9 cellular contexts compared by ENCODE assay signal in genomic region chrX:72029473-72030411, GRCh38.
DNase-seq lines count a peak whose midpoint lies in the region; ATAC-seq, FAIRE-seq and TF ChIP-seq lines count a peak whose summit lies in the region.
"Had no signal": no experiment of that assay in that cellular context is flagged by ENCODE, and none has a peak within 500 bp of the region (broad histone marks: within the 10 kb centered on the region; RNA-seq: fewer than 3 reads in every experiment).

No MANE protein-coding gene starts in this region.

- FAIRE-seq in GM12892 (lab: Jason Lieb, UNC) = no peak

- peak; percentile 42 for DNase-seq in GM04503 (ENCODE audit: low read depth)
- DNase-seq in SJSA1 (ENCODE audit: low read depth in 1 of 2, low spot score in 2 of 2) = peak; percentile 58 to 66
- DNase-seq in skeletal muscle cell (ENCODE audit: low read depth) = peak; percentile 77
- DNase-seq in activated T-helper 1 cell treated with anti-CD3 and anti-CD28 coated beads, Interleukin-12 subunit alpha, Interleukin-12 subunit beta, Interleukin-2, Interleukin-4 antibody, amounts not matched to agents 30 ng/mL and 10 ng/mL and 1 ng/mL, durations not matched to agents 14 hours and 24 hours and 36 hours (ENCODE audit: low spot score) = no peak
- no peak for DNase-seq in GM12892 (ENCODE audit: insufficient read length)
- no peak for DNase-seq in NCI-H1105 treated with DMSO at 0.1 percent for 48 hours (lab: John Stamatoyannopoulos, UW)
- no peak for DNase-seq in NCI-H526 treated with DMSO at 0.1 percent for 48 hours (lab: John Stamatoyannopoulos, UW)
- DNase-seq: NCI-H146 had no signal

- no peak for TF ChIP-seq EP300 in gastroesophageal sphincter (IDR thresholded peaks at IDR 0.05)

- no peak overlapping the region for H3K4me3 Mint-ChIP-seq in activated T-helper 1 cell treated with anti-CD3 and anti-CD28 coated beads, Interleukin-12 subunit alpha, Interleukin-12 subunit beta, Interleukin-2, Interleukin-4 antibody, amounts not matched to agents 30 ng/mL and 10 ng/mL and 1 ng/mL, durations not matched to agents 14 hours and 24 hours and 36 hours

- H3K4me3 ChIP-seq in SJSA1 = no peak overlapping the region
- no peak overlapping the region for H3K4me3 ChIP-seq in gastroesophageal sphincter
- no peak overlapping the region for H3K4me3 ChIP-seq in skeletal muscle cell (ENCODE audit: low read depth, low read length)

- H3K36me3 ChIP-seq in SJSA1 (no peaks in the 10 kb centered on the region), gastroesophageal sphincter (no peaks in the 10 kb centered on the region)

- intact Hi-C loops in activated T-helper 1 cell treated with anti-CD3 and anti-CD28 coated beads, Interleukin-12 subunit alpha, Interleukin-12 subunit beta, Interleukin-2, Interleukin-4 antibody, amounts not matched to agents 30 ng/mL and 10 ng/mL and 1 ng/mL, durations not matched to agents 14 hours and 24 hours and 36 hours (cut with micrococcal nuclease) = no loop called here

- no peak for TF ChIP-seq CTCF in gastroesophageal sphincter (IDR thresholded peaks at IDR 0.05)

- TF ChIP-seq POLR2A in gastroesophageal sphincter (IDR thresholded peaks at IDR 0.05) = no peak
- no peak for TF ChIP-seq POLR2A in GM12892 (IDR thresholded peaks at IDR 0.05; ENCODE audit: low read depth, low read length)

- peaks cover 19% of the 10 kb centered on the region for H3K27me3 Mint-ChIP-seq in activated T-helper 1 cell treated with anti-CD3 and anti-CD28 coated beads, Interleukin-12 subunit alpha, Interleukin-12 subunit beta, Interleukin-2, Interleukin-4 antibody, amounts not matched to agents 30 ng/mL and 10 ng/mL and 1 ng/mL, durations not matched to agents 14 hours and 24 hours and 36 hours (ENCODE audit: insufficient read depth)

- H3K27ac ChIP-seq in SJSA1 (peak overlapping the region; percentile 42), gastroesophageal sphincter (peak overlapping the region; percentile 53 to 79 (median 74))

- no peaks in the 10 kb centered on the region for H3K9me3 Mint-ChIP-seq in activated T-helper 1 cell treated with anti-CD3 and anti-CD28 coated beads, Interleukin-12 subunit alpha, Interleukin-12 subunit beta, Interleukin-2, Interleukin-4 antibody, amounts not matched to agents 30 ng/mL and 10 ng/mL and 1 ng/mL, durations not matched to agents 14 hours and 24 hours and 36 hours

- H3K9me3 ChIP-seq in SJSA1 (replicated peaks) (no peaks in the 10 kb centered on the region), gastroesophageal sphincter (no peaks in the 10 kb centered on the region)

- 27% methylated on average over 4 to 5 of the region's 7 CpGs for WGBS in gastroesophageal sphincter (ENCODE audit: low coverage in 1 of 2), 2 donors

- H3K27ac Mint-ChIP-seq in activated T-helper 1 cell treated with anti-CD3 and anti-CD28 coated beads, Interleukin-12 subunit alpha, Interleukin-12 subunit beta, Interleukin-2, Interleukin-4 antibody, amounts not matched to agents 30 ng/mL and 10 ng/mL and 1 ng/mL, durations not matched to agents 14 hours and 24 hours and 36 hours = no peak overlapping the region

- H3K27me3 ChIP-seq in SJSA1 (replicated peaks) = no peaks in the 10 kb centered on the region
- no peaks in the 10 kb centered on the region for H3K27me3 ChIP-seq in gastroesophageal sphincter

- H3K36me3 Mint-ChIP-seq in activated T-helper 1 cell treated with anti-CD3 and anti-CD28 coated beads, Interleukin-12 subunit alpha, Interleukin-12 subunit beta, Interleukin-2, Interleukin-4 antibody, amounts not matched to agents 30 ng/mL and 10 ng/mL and 1 ng/mL, durations not matched to agents 14 hours and 24 hours and 36 hours (ENCODE audit: low read depth) = no peaks in the 10 kb centered on the region

- H3K4me1 Mint-ChIP-seq in activated T-helper 1 cell treated with anti-CD3 and anti-CD28 coated beads, Interleukin-12 subunit alpha, Interleukin-12 subunit beta, Interleukin-2, Interleukin-4 antibody, amounts not matched to agents 30 ng/mL and 10 ng/mL and 1 ng/mL, durations not matched to agents 14 hours and 24 hours and 36 hours (ENCODE audit: low read depth) = peaks cover 6% of the 10 kb centered on the region

- ATAC-seq in gastroesophageal sphincter = peak; percentile 30

- H3K4me1 ChIP-seq in SJSA1 (replicated peaks) (peaks cover 24% of the 10 kb centered on the region), gastroesophageal sphincter (peaks cover 0 to 34% (median 3%) of the 10 kb centered on the region in 3 donors)

Comparison
In these comparisons a context has a peak if more than half of its experiments do, and no peak if none do; other contexts are left out.
1. DNase-seq: peak in GM04503 (single experiment), SJSA1 (2 of 2) and skeletal muscle cell (single experiment); none in activated T-helper 1 cell treated with anti-CD3 and anti-CD28 coated beads, Interleukin-12 subunit alpha, Interleukin-12 subunit beta, Interleukin-2, Interleukin-4 antibody, amounts not matched to agents 30 ng/mL and 10 ng/mL and 1 ng/mL, durations not matched to agents 14 hours and 24 hours and 36 hours (single experiment), GM12892 (single experiment), NCI-H1105 treated with DMSO at 0.1 percent for 48 hours (single experiment) and NCI-H526 treated with DMSO at 0.1 percent for 48 hours (single experiment).